28 cellular contexts compared by ENCODE assay signal in the genomic region with DNA sequence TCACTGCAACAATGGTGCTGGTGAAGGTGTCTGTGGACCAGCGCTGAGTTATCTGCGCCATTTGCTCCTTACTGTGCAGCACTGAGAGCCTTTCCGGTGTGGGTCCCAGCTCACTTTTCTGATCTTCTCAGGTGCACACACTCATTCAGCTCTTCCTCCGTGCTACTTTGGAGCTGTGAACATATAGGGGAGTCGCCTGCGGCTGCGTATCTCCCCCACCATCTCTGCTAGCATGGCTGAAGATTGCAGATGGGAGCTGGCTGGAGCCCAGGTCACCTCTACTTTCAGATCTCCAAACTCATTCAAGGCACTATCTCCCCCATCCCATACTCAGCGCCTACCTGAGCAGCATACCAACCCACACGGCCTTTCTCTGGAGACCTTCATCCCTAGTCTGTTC.
"Had no signal": no experiment of that assay in that cellular context is flagged by ENCODE, and none has a peak within 500 bp of the region (broad histone marks: within the 10 kb centered on the region; RNA-seq: fewer than 3 reads in every experiment).

No MANE protein-coding gene starts in this region.

- DNase-seq: colonic mucosa; cortex of kidney; dermis blood vessel endothelial cell; dorsolateral prefrontal cortex; effector CD4-positive, alpha-beta T cell; effector CD8-positive, alpha-beta T cell; effector memory CD4-positive, alpha-beta T cell; effector memory CD8-positive, alpha-beta T cell; endodermal cell; erythroblast; esophagus squamous epithelium; foreskin fibroblast; foreskin keratinocyte; foreskin melanocyte; gastrocnemius medialis; glutamatergic neuron; head of caudate nucleus; heart left ventricle; heart right ventricle had no signal

- ATAC-seq: effector memory CD8-positive, alpha-beta T cell; esophagus mucosa; foreskin keratinocyte; gastrocnemius medialis; gastroesophageal sphincter; heart left ventricle; heart right ventricle had no signal

- H3K27me3 ChIP-seq: colonic mucosa, dorsolateral prefrontal cortex, gastrocnemius medialis had no signal

- H3K36me3 ChIP-seq: colonic mucosa, esophagus muscularis mucosa, esophagus squamous epithelium, gastrocnemius medialis, gastroesophageal sphincter, heart left ventricle, heart right ventricle had no signal

- H3K9me3 ChIP-seq: colonic mucosa, esophagus muscularis mucosa, esophagus squamous epithelium, gastrocnemius medialis, gastroesophageal sphincter, heart left ventricle, heart right ventricle had no signal

- H3K4me2 ChIP-seq: hepatocyte had no signal

- FAIRE-seq: endometrium, endothelial cell of umbilical vein, frontal cortex had no signal

- H3K4me3 ChIP-seq: colonic mucosa, coronary artery, dorsolateral prefrontal cortex, esophagus muscularis mucosa, esophagus squamous epithelium, gastrocnemius medialis, gastroesophageal sphincter, heart left ventricle, heart right ventricle, hepatocyte had no signal

- H3K27ac ChIP-seq: colonic mucosa, coronary artery, epithelial cell of prostate, esophagus muscularis mucosa, esophagus squamous epithelium, foreskin keratinocyte, gastrocnemius medialis, gastroesophageal sphincter, heart left ventricle, heart right ventricle, hepatocyte had no signal

- H3K79me2 ChIP-seq: hepatocyte had no signal

- H3K4me1 ChIP-seq: colonic mucosa, esophagus muscularis mucosa, esophagus squamous epithelium, foreskin keratinocyte, gastrocnemius medialis, gastroesophageal sphincter, heart left ventricle, heart right ventricle had no signal

- H2AFZ ChIP-seq: hepatocyte had no signal
